In genomic region chr2:234061624-234062257, GRCh38 we compare ENCODE assay signal across 16 cellular contexts. TPM values are rescaled to one million over a fixed set of nuclear protein-coding genes. Genes with fewer than 3 reads are reported as not detected.
A peak's percentile ranks its signal among the peaks of the same experiment; 100 is the strongest.
DNase-seq lines count a peak whose midpoint lies in the region; ATAC-seq, FAIRE-seq and TF ChIP-seq lines count a peak whose summit lies in the region.
"Had no signal": no experiment of that assay in that cellular context is flagged by ENCODE, and none has a peak within 500 bp of the region (broad histone marks: within the 10 kb centered on the region; RNA-seq: fewer than 3 reads in every experiment).

No MANE protein-coding gene starts in this region.

- no peaks in the 10 kb centered on the region for H3K79me2 ChIP-seq in HepG2 (ENCODE audit: insufficient read depth, low read length)

- in situ Hi-C loops in HepG2 (cut with HindIII; ENCODE audit: extremely low pct_ligation_motif_present, low pct_unique_long_range_greater_than_20kb) = no loop called here

- CTCF ChIA-PET in HepG2 (lab: Yijun Ruan, JAX; ENCODE audit: low intra/inter-chr PET ratio, low total read pairs) = no interaction called here

- peak; percentile 86 for ATAC-seq in central memory CD8-positive, alpha-beta T cell (replicated peaks; ENCODE audit: extremely low read depth, poor library complexity, severe bottlenecking)
- ATAC-seq in HepG2 (no peak), natural killer cell (peak; percentile 77 to 99 (median 92)), GM21447 (IDR thresholded peaks at IDR 0.05; ENCODE audit: unreplicated experiment) (no peak), GM21529 (IDR thresholded peaks at IDR 0.05; ENCODE audit: unreplicated experiment) (no peak)
- ATAC-seq: CD8-positive, alpha-beta T cell had no signal

- no peak for TF ChIP-seq POLR2A in HepG2 (IDR thresholded peaks at IDR 0.05; ENCODE audit: insufficient read depth in 1 of 2, low read depth in 2 of 2, low read length in 2 of 2)

- peaks cover 6% of the 10 kb centered on the region for H3K27me3 Mint-ChIP-seq in central memory CD8-positive, alpha-beta T cell
- H3K27me3 Mint-ChIP-seq in natural killer cell (ENCODE audit: low read depth in 2 of 2) (peaks cover 14 to 48% of the 10 kb centered on the region in 2 donors), HFFc6 (ENCODE audit: insufficient read depth) (peaks cover 4% of the 10 kb centered on the region; the same call in 1 of the 2 replicates)

- no peak for DNase-seq in central memory CD8-positive, alpha-beta T cell (ENCODE audit: low spot score in 2 of 2)
- DNase-seq in HepG2 (ENCODE audit: low spot score) = no peak
- no peak for DNase-seq in natural killer cell
- no peak for DNase-seq in HFFc6
- DNase-seq: Caco-2; CD8-positive, alpha-beta T cell; DND-41; GDM1; H7 had no signal

- TF ChIP-seq CTCF in HepG2 (CRISPR knock-in tag; IDR thresholded peaks at IDR 0.05) = no peak
- no peak for TF ChIP-seq CTCF in natural killer cell (IDR thresholded peaks at IDR 0.05)
- TF ChIP-seq CTCF in HFFc6 (IDR thresholded peaks at IDR 0.05) = no peak

- H3K4me1 ChIP-seq in HepG2 (ENCODE audit: insufficient read depth, low read length) = no peaks in the 10 kb centered on the region
- H3K4me1 ChIP-seq: Caco-2 had no signal

- TF ChIP-seq EP300 in HepG2 (IDR thresholded peaks at IDR 0.05; ENCODE audit: low read depth in 2 of 2, low read length in 2 of 2) (no peak), HepG2 (CRISPR knock-in tag; IDR thresholded peaks at IDR 0.05; ENCODE audit: borderline replicate concordance) (no peak)

- H3K36me3 ChIP-seq in HepG2 (replicated peaks in 1 of 2; ENCODE audit: control insufficient read depth in 1 of 2, insufficient read depth in 2 of 2, low read length in 2 of 2) = no peaks in the 10 kb centered on the region

- H3K27ac Mint-ChIP-seq in central memory CD8-positive, alpha-beta T cell (ENCODE audit: low read depth) = peak overlapping the region; percentile 25
- peak overlapping the region in 1 of 2 donors; percentile 77 for H3K27ac Mint-ChIP-seq in natural killer cell
- no peak overlapping the region for H3K27ac Mint-ChIP-seq in HFFc6
- H3K27ac Mint-ChIP-seq: CD14-positive monocyte; CD8-positive, alpha-beta T cell had no signal

- peaks cover 0 to 2% of the 10 kb centered on the region in 2 experiments; a peak in 1 of 5 replicates for H3K27me3 ChIP-seq in HepG2 (ENCODE audit: control insufficient read depth in 1 of 2, insufficient read depth in 2 of 2, low read length in 2 of 2)

- no peak overlapping the region for H3K4me2 ChIP-seq in HepG2 (ENCODE audit: low read depth, low read length)

- H4K20me1 ChIP-seq in HepG2 (ENCODE audit: insufficient read depth, low read length) = no peaks in the 10 kb centered on the region

- H3K27ac ChIP-seq in HepG2 (ENCODE audit: extremely low read length, insufficient read depth, low read length) = no peak overlapping the region

- POLR2A ChIA-PET in HepG2 (lab: Yijun Ruan, JAX) = no interaction called here

- peaks cover 8% of the 10 kb centered on the region for H3K36me3 Mint-ChIP-seq in central memory CD8-positive, alpha-beta T cell (ENCODE audit: insufficient read depth)
- H3K36me3 Mint-ChIP-seq in natural killer cell (no peaks in the 10 kb centered on the region), HFFc6 (ENCODE audit: low read depth) (no peaks in the 10 kb centered on the region)
- H3K36me3 Mint-ChIP-seq: CD14-positive monocyte; CD8-positive, alpha-beta T cell had no signal

- H2AFZ ChIP-seq in HepG2 (ENCODE audit: low read length) = no peak overlapping the region

- no peak overlapping the region for H3K4me3 ChIP-seq in HepG2 (replicated peaks in 1 of 3; ENCODE audit: insufficient read depth in 1 of 3, low read depth in 2 of 3, low read length in 3 of 3)

- WGBS in HepG2 (ENCODE audit: low lambda C conversion rate) = 8% methylated on average over 6 of the region's 6 CpGs

- no peak for TF ChIP-seq RAD21 in HepG2 (CRISPR knock-in tag; IDR thresholded peaks at IDR 0.05)

- intact Hi-C loops in HepG2 (cut with micrococcal nuclease; ENCODE audit: unreplicated experiment) = no loop called here
- intact Hi-C loops in natural killer cell (cut with micrococcal nuclease) = no loop called here

- H3K9ac ChIP-seq in HepG2 (ENCODE audit: insufficient read depth, low read depth, low read length) = no peak overlapping the region

- peaks cover 37% of the 10 kb centered on the region for H3K4me1 Mint-ChIP-seq in central memory CD8-positive, alpha-beta T cell
- H3K4me1 Mint-ChIP-seq in natural killer cell (peaks cover 32 to 38% of the 10 kb centered on the region in 2 donors), HFFc6 (ENCODE audit: low read depth) (no peaks in the 10 kb centered on the region)
- H3K4me1 Mint-ChIP-seq: CD14-positive monocyte had no signal

- FAIRE-seq in HepG2 (lab: Jason Lieb, UNC) = no peak
- FAIRE-seq: GM19239, HTR-8/SVneo had no signal

- H3K4me3 Mint-ChIP-seq in central memory CD8-positive, alpha-beta T cell = peak overlapping the region; percentile 51
- H3K4me3 Mint-ChIP-seq in natural killer cell = peak overlapping the region; percentile 84
- H3K4me3 Mint-ChIP-seq in HFFc6 = no peak overlapping the region
- H3K4me3 Mint-ChIP-seq: CD14-positive monocyte; CD8-positive, alpha-beta T cell had no signal

- no TSS peak for BruUV-seq in HepG2 (replicated peaks; lab: Mats Ljungman, UMichigan)

- no peaks in the 10 kb centered on the region for H3K9me3 ChIP-seq in HepG2 (ENCODE audit: low read length)
- H3K9me3 ChIP-seq: Caco-2 had no signal

- H3K9me3 Mint-ChIP-seq in central memory CD8-positive, alpha-beta T cell = no peaks in the 10 kb centered on the region
- H3K9me3 Mint-ChIP-seq in natural killer cell (no peaks in the 10 kb centered on the region), HFFc6 (no peaks in the 10 kb centered on the region)
- H3K9me3 Mint-ChIP-seq: CD8-positive, alpha-beta T cell had no signal

TF ChIP-seq in HepG2, 621 proteins besides CTCF, POLR2A, EP300 and RAD21:
- no peak for TF ChIP-seq ZNF567 (CRISPR knock-in tag; IDR thresholded peaks at IDR 0.05; ENCODE audit: borderline replicate concordance)
- no peak for TF ChIP-seq CBX1 (IDR thresholded peaks at IDR 0.05; ENCODE audit: low read depth)
- TF ChIP-seq ZNF740 (CRISPR knock-in tag; IDR thresholded peaks at IDR 0.05) = no peak
- TF ChIP-seq SRSF1 (optimal IDR thresholded peaks at IDR 0.05; ENCODE audit: low read depth, low read length) = no peak
- 0 out of 2 replicates have a peak, but pooled peaks have one; percentile 41 for TF ChIP-seq NR2C2 (CRISPR knock-in tag; IDR thresholded peaks at IDR 0.05; ENCODE audit: borderline replicate concordance)
- no peak for TF ChIP-seq ETV6 (CRISPR knock-in tag; conservative IDR thresholded peaks at IDR 0.05)

RNA-seq across cellular contexts. Expression of gene SPP2, which starts 11.2 kb away (rescaled TPM):
- total RNA-seq in HepG2 (2016; rRNA removed; fragmentation: Illumina TruSeq; extraction: Trizol) (not detected in 2 replicates), natural killer cell (not detected)
- not detected in 2 replicates for total RNA-seq in HepG2 (2016; cell fraction: cytosol; rRNA removed; fragmentation: Illumina TruSeq; extraction: Trizol; ENCODE audit: low read depth)
- not detected in 2 replicates for total RNA-seq in HepG2 (2016; cell fraction: insoluble cytoplasmic fraction; rRNA removed; fragmentation: Illumina TruSeq; extraction: Trizol)
- not detected in 2 replicates for total RNA-seq in HepG2 (2016; cell fraction: membrane; rRNA removed; fragmentation: Illumina TruSeq; extraction: Trizol)
- not detected in 2 replicates for total RNA-seq in HepG2 (2016; cell fraction: nucleus; rRNA removed; fragmentation: Illumina TruSeq; extraction: Trizol)
- polyA plus RNA-seq in HepG2 (2011; rRNA removed) = not detected in 2 replicates
- not detected in 2 replicates for polyA plus RNA-seq in HepG2 (2011; cell fraction: cytosol; rRNA removed)
- not detected in 2 replicates for polyA plus RNA-seq in HepG2 (2011; cell fraction: nucleus; rRNA removed)
- not detected in 2 replicates for polyA plus RNA-seq in HepG2 (2012)
- not detected in 2 replicates for polyA plus RNA-seq in HepG2 (2016; cell fraction: cytosol; fragmentation: Illumina TruSeq; extraction: Trizol; ENCODE audit: low read depth)
- not detected in 2 replicates for polyA plus RNA-seq in HepG2 (2016; cell fraction: insoluble cytoplasmic fraction; fragmentation: Illumina TruSeq; extraction: Trizol; ENCODE audit: low read depth)
- not detected in 2 replicates for polyA plus RNA-seq in HepG2 (2016; cell fraction: membrane; fragmentation: Illumina TruSeq; extraction: Trizol; ENCODE audit: low read depth)
- not detected in 2 replicates for polyA plus RNA-seq in HepG2 (2016; cell fraction: nucleus; fragmentation: Illumina TruSeq; extraction: Trizol; ENCODE audit: insufficient read depth, low read depth)
- polyA minus RNA-seq in HepG2 (2011; rRNA and poly(A)+ RNA removed; ENCODE audit: low replicate concordance) = not detected in 2 replicates
- not detected in 2 replicates for polyA minus RNA-seq in HepG2 (2011; cell fraction: cytosol; rRNA and poly(A)+ RNA removed)
- polyA minus RNA-seq in HepG2 (2011; cell fraction: nucleus; rRNA and poly(A)+ RNA removed) = not detected in 2 replicates
- total RNA-seq in HFFc6 (2021; fragmentation: NEBNext Ultra II Directional; extraction: Animal tissue kit (Norgen Biotek cat#: 25700)) = not detected
- total RNA-seq: A673; Caco-2; CD8-positive, alpha-beta T cell; H7 had no signal
- polyA plus RNA-seq: BJ, CD14-positive monocyte had no signal

Comparison
In these comparisons a context has a peak if more than half of its experiments do, and no peak if none do; other contexts are left out.
1. ATAC-seq: peak in central memory CD8-positive, alpha-beta T cell (single experiment) and natural killer cell (3 of 3); none in HepG2 (single experiment), GM21447 (single experiment) and GM21529 (single experiment).